ENCODE assay signal across 1 cellular context in the genomic region with DNA sequence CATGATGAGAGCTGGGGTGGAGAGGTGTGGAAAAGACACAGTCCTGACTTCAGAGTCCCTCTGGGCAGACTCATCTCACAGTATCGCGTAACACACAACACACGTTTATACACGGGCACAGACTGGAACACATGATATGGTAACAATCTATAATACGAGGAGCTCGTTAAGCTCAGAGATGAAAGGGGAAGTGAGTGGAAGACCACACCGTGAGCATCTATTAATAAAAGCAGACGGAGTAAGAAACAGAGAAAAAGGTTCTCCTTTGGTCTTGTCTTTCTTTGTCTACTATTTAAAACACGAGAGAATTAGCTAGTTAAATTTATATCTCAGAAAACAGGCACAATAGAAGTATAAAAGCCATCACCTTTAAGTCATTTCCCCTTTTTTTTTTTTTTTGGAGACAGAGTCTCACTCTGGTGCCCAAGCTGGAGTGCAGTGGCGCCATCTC.
A peak's percentile ranks its signal among the peaks of the same experiment; 100 is the strongest.
TF ChIP-seq lines count a peak whose summit lies in the region.

No MANE protein-coding gene starts in this region.

TF ChIP-seq in GM12878, 131 proteins besides CTCF, POLR2A, EP300 and RAD21 (continued from another document):
- TF ChIP-seq, protein P1, sequence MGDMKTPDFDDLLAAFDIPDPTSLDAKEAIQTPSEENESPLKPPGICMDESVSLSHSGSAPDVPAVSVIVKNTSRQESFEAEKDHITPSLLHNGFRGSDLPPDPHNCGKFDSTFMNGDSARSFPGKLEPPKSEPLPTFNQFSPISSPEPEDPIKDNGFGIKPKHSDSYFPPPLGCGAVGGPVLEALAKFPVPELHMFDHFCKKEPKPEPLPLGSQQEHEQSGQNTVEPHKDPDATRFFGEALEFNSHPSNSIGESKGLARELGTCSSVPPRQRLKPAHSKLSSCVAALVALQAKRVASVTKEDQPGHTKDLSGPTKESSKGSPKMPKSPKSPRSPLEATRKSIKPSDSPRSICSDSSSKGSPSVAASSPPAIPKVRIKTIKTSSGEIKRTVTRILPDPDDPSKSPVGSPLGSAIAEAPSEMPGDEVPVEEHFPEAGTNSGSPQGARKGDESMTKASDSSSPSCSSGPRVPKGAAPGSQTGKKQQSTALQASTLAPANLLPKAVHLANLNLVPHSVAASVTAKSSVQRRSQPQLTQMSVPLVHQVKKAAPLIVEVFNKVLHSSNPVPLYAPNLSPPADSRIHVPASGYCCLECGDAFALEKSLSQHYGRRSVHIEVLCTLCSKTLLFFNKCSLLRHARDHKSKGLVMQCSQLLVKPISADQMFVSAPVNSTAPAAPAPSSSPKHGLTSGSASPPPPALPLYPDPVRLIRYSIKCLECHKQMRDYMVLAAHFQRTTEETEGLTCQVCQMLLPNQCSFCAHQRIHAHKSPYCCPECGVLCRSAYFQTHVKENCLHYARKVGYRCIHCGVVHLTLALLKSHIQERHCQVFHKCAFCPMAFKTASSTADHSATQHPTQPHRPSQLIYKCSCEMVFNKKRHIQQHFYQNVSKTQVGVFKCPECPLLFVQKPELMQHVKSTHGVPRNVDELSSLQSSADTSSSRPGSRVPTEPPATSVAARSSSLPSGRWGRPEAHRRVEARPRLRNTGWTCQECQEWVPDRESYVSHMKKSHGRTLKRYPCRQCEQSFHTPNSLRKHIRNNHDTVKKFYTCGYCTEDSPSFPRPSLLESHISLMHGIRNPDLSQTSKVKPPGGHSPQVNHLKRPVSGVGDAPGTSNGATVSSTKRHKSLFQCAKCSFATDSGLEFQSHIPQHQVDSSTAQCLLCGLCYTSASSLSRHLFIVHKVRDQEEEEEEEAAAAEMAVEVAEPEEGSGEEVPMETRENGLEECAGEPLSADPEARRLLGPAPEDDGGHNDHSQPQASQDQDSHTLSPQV (IDR thresholded peaks at IDR 0.05) = no peak
- TF ChIP-seq YY1 (IDR thresholded peaks at IDR 0.05; ENCODE audit: low read depth, low read length) (no peak), EGR1 (IDR thresholded peaks at IDR 0.05; ENCODE audit: borderline replicate concordance in 1 of 2, low read depth in 2 of 2, low read length in 2 of 2) (no peak), RUNX3 (IDR thresholded peaks at IDR 0.05; ENCODE audit: low read length) (peak; percentile 20), TCF12 (IDR thresholded peaks at IDR 0.05; ENCODE audit: low read depth, low read length) (no peak), USF2 (IDR thresholded peaks at IDR 0.05; ENCODE audit: borderline replicate concordance, low read depth, low read length) (no peak), IKZF1 (conservative IDR thresholded peaks at IDR 0.05) (no peak), TBL1XR1 (IDR thresholded peaks at IDR 0.05; ENCODE audit: low read depth, low read length) (no peak), CBFB (IDR thresholded peaks at IDR 0.05; ENCODE audit: low read depth) (no peak), ASH2L (IDR thresholded peaks at IDR 0.05; ENCODE audit: borderline replicate concordance, low read depth) (no peak), TCF7 (IDR thresholded peaks at IDR 0.05; ENCODE audit: borderline replicate concordance) (no peak), MTA3 (IDR thresholded peaks at IDR 0.05; ENCODE audit: borderline replicate concordance, low read length) (no peak), ETV6 (conservative IDR thresholded peaks at IDR 0.05 in 1 of 2, IDR thresholded peaks at IDR 0.05 in 1 of 2; ENCODE audit: borderline replicate concordance in 1 of 2, low read depth in 1 of 2) (no peak), GATAD2B (conservative IDR thresholded peaks at IDR 0.05; ENCODE audit: low read depth) (no peak), NR2F1 (conservative IDR thresholded peaks at IDR 0.05) (no peak), LARP7 (IDR thresholded peaks at IDR 0.05) (no peak), KLF5 (IDR thresholded peaks at IDR 0.05; ENCODE audit: partially characterized antibody) (no peak), TARDBP (IDR thresholded peaks at IDR 0.05; ENCODE audit: borderline replicate concordance) (no peak), ZBED1 (IDR thresholded peaks at IDR 0.05; ENCODE audit: borderline replicate concordance) (no peak), ATF3 (IDR thresholded peaks at IDR 0.05; ENCODE audit: borderline replicate concordance, extremely low read depth, low read depth, low read length) (no peak), E2F4 (IDR thresholded peaks at IDR 0.05; ENCODE audit: low read depth, low read length) (no peak), PAX8 (IDR thresholded peaks at IDR 0.05) (no peak), PAX5 (IDR thresholded peaks at IDR 0.05; ENCODE audit: borderline replicate concordance, low read depth, low read length) (no peak), NR2C2 (IDR thresholded peaks at IDR 0.05; ENCODE audit: borderline replicate concordance, control insufficient read depth, insufficient read length, low read depth) (no peak), CREM (IDR thresholded peaks at IDR 0.05; ENCODE audit: low read depth) (0 out of 2 replicates have a peak, but pooled peaks have one; percentile 7), SMAD1 (IDR thresholded peaks at IDR 0.05; ENCODE audit: low read depth, partially characterized antibody) (no peak), RB1 (IDR thresholded peaks at IDR 0.05; ENCODE audit: borderline replicate concordance) (no peak), BHLHE40 (IDR thresholded peaks at IDR 0.05; ENCODE audit: borderline replicate concordance in 1 of 2, low read depth in 2 of 2, low read length in 1 of 2) (peak; percentile 36 to 62; a peak in 1 of 4 replicates), STAT1 (conservative IDR thresholded peaks at IDR 0.05) (no peak), CHD1 (IDR thresholded peaks at IDR 0.05; ENCODE audit: low read depth, low read length) (no peak), SMAD5 (IDR thresholded peaks at IDR 0.05; ENCODE audit: low read depth) (no peak), TCF3 (IDR thresholded peaks at IDR 0.05; ENCODE audit: borderline replicate concordance, insufficient read depth, low read depth, low read length) (no peak)
- TF ChIP-seq, protein P2, sequence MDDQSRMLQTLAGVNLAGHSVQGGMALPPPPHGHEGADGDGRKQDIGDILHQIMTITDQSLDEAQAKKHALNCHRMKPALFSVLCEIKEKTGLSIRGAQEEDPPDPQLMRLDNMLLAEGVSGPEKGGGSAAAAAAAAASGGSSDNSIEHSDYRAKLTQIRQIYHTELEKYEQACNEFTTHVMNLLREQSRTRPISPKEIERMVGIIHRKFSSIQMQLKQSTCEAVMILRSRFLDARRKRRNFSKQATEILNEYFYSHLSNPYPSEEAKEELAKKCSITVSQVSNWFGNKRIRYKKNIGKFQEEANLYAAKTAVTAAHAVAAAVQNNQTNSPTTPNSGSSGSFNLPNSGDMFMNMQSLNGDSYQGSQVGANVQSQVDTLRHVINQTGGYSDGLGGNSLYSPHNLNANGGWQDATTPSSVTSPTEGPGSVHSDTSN (IDR thresholded peaks at IDR 0.05; ENCODE audit: insufficient replicate concordance, low read depth, low read length) = no peak
- TF ChIP-seq, protein P3, sequence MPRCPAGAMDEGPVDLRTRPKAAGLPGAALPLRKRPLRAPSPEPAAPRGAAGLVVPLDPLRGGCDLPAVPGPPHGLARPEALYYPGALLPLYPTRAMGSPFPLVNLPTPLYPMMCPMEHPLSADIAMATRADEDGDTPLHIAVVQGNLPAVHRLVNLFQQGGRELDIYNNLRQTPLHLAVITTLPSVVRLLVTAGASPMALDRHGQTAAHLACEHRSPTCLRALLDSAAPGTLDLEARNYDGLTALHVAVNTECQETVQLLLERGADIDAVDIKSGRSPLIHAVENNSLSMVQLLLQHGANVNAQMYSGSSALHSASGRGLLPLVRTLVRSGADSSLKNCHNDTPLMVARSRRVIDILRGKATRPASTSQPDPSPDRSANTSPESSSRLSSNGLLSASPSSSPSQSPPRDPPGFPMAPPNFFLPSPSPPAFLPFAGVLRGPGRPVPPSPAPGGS (IDR thresholded peaks at IDR 0.05; ENCODE audit: borderline replicate concordance, insufficient read depth, low read depth, low read length, poor library complexity, severe bottlenecking) = no peak
- TF ChIP-seq, protein P4, sequence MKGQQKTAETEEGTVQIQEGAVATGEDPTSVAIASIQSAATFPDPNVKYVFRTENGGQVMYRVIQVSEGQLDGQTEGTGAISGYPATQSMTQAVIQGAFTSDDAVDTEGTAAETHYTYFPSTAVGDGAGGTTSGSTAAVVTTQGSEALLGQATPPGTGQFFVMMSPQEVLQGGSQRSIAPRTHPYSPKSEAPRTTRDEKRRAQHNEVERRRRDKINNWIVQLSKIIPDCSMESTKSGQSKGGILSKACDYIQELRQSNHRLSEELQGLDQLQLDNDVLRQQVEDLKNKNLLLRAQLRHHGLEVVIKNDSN (IDR thresholded peaks at IDR 0.05; ENCODE audit: borderline replicate concordance, extremely low read length, insufficient read depth, low read depth, low read length) = no peak
